ENCODE assay signal across 7 cellular contexts in the genomic region with DNA sequence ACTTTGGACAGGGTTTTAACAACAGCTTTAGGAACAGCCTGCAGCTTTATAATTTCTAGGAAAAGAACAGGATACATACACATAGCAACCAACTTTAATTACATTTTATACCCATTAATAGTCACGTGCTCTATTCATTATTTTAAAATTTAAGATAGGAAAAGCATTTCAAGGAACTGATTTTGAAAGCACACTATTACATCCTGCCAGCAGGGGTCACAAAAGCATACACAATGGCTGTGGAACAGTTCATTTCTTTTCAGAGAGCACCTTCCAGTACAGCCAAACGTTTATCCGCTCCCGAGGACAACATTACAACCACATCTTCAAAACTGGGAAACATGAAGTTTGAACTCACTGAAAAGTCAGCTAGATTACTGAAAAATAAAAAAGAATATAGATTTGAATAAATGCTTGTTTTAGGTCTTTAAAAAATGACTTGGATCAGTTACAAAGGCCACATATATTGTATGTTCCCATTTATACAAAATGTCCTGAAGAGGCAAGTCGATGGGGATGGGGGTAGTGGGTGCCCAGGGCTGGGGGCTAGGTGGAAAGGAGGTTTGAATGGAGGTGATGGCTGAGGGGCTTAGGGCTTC.
DNase-seq lines count a peak whose midpoint lies in the region; ATAC-seq and TF ChIP-seq lines count a peak whose summit lies in the region.

No MANE protein-coding gene starts in this region.

- H3K4me1 Mint-ChIP-seq in memory B cell, result no peaks in the 10 kb centered on the region

- no peak overlapping the region for H2AFZ ChIP-seq in Karpas-422 (ENCODE audit: low read length)

- H3K27me3 ChIP-seq in Karpas-422 (ENCODE audit: low read length) (no peaks in the 10 kb centered on the region), upper lobe of left lung (peaks cover 0 to 2% (median 0%) of the 10 kb centered on the region in 4 donors)

- TF ChIP-seq CTCF in upper lobe of left lung (IDR thresholded peaks at IDR 0.05), result peak; percentile 50 to 84 (median 78)

- no peak for TF ChIP-seq POLR2A in upper lobe of left lung (IDR thresholded peaks at IDR 0.05)

- H3K4me3 ChIP-seq in Karpas-422 (ENCODE audit: low read length) (no peak overlapping the region), upper lobe of left lung (no peak overlapping the region)

- no peaks in the 10 kb centered on the region for H3K9me2 ChIP-seq in Karpas-422 (replicated peaks; ENCODE audit: insufficient read depth, low read length)

- ATAC-seq in SK-N-SH treated with all-trans-retinoic acid at 6 μM for 48 hours (peak; percentile 82), memory B cell (ENCODE audit: low read depth) (peak; percentile 44), upper lobe of left lung (ENCODE audit: low FRiP score in 2 of 2) (peak in 1 of 2 donors; percentile 75)

- H3K9ac ChIP-seq in Karpas-422 (ENCODE audit: low read length), result no peak overlapping the region

- no peaks in the 10 kb centered on the region for H3K36me3 ChIP-seq in Karpas-422 (ENCODE audit: insufficient read depth, low read length)
- H3K36me3 ChIP-seq in upper lobe of left lung, result no peaks in the 10 kb centered on the region

- H3K27ac Mint-ChIP-seq in memory B cell, result no peak overlapping the region

- no peaks in the 10 kb centered on the region for H4K20me1 ChIP-seq in Karpas-422 (ENCODE audit: insufficient read depth, low read depth, low read length)

- H3K27ac ChIP-seq in Karpas-422 (ENCODE audit: low read length) (no peak overlapping the region), upper lobe of left lung (no peak overlapping the region)

- H3K36me3 Mint-ChIP-seq in memory B cell, result no peaks in the 10 kb centered on the region

- H3K4me1 ChIP-seq in Karpas-422 (ENCODE audit: low read length), result no peaks in the 10 kb centered on the region
- H3K4me1 ChIP-seq in upper lobe of left lung, result peaks cover 0 to 5% (median 0%) of the 10 kb centered on the region in 4 donors

- H3K9me3 ChIP-seq in Karpas-422 (ENCODE audit: low read length) (no peaks in the 10 kb centered on the region), upper lobe of left lung (no peaks in the 10 kb centered on the region)

- peaks cover 14% of the 10 kb centered on the region for H3K27me3 Mint-ChIP-seq in memory B cell

- no peaks in the 10 kb centered on the region for H3K9me3 Mint-ChIP-seq in memory B cell

- H3K4me2 ChIP-seq in Karpas-422 (ENCODE audit: low read depth, low read length, poor library complexity, severe bottlenecking), result no peak overlapping the region

- DNase-seq in ELR (ENCODE audit: low read depth) (peak; percentile 67), Karpas-422 (peak; percentile 74), dermis blood vessel endothelial cell (peak; percentile 77), memory B cell (ENCODE audit: low spot score in 2 of 2) (peak; percentile 21 to 22), upper lobe of left lung (no peak), OCI-M2 (lab: John Stamatoyannopoulos, UW; ENCODE audit: unreplicated experiment) (no peak)

- 10 to 11% methylated on average over 5 of the region's 5 CpGs for WGBS in upper lobe of left lung, 2 donors

- H3K79me2 ChIP-seq in Karpas-422 (ENCODE audit: low read length), result no peaks in the 10 kb centered on the region

- H3K4me3 Mint-ChIP-seq in memory B cell, result no peak overlapping the region

- TF ChIP-seq EP300 in upper lobe of left lung (IDR thresholded peaks at IDR 0.05), result no peak

TF ChIP-seq in SK-N-SH treated with all-trans-retinoic acid at 6 μM for 48 hours, 23 proteins besides CTCF, POLR2A, EP300 and RAD21:
- TF ChIP-seq, protein P1, sequence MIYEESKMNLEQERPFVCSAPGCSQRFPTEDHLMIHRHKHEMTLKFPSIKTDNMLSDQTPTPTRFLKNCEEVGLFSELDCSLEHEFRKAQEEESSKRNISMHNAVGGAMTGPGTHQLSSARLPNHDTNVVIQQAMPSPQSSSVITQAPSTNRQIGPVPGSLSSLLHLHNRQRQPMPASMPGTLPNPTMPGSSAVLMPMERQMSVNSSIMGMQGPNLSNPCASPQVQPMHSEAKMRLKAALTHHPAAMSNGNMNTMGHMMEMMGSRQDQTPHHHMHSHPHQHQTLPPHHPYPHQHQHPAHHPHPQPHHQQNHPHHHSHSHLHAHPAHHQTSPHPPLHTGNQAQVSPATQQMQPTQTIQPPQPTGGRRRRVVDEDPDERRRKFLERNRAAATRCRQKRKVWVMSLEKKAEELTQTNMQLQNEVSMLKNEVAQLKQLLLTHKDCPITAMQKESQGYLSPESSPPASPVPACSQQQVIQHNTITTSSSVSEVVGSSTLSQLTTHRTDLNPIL (CRISPR knock-in tag; IDR thresholded peaks at IDR 0.05; ENCODE audit: low read depth), result no peak
- TF ChIP-seq ESRRG (CRISPR knock-in tag; IDR thresholded peaks at IDR 0.05) (no peak), ZFP30 (CRISPR knock-in tag; IDR thresholded peaks at IDR 0.05) (no peak), ZNF8 (CRISPR knock-in tag; IDR thresholded peaks at IDR 0.05) (no peak), RARB (CRISPR knock-in tag; IDR thresholded peaks at IDR 0.05) (no peak), CSDC2 (CRISPR knock-in tag; IDR thresholded peaks at IDR 0.05) (no peak), ARNTL (CRISPR knock-in tag; IDR thresholded peaks at IDR 0.05; ENCODE audit: borderline replicate concordance, low read depth) (no peak), OSR1 (CRISPR knock-in tag; IDR thresholded peaks at IDR 0.05) (no peak), ZNF70 (CRISPR knock-in tag; IDR thresholded peaks at IDR 0.05) (no peak), GLIS3 (CRISPR knock-in tag; IDR thresholded peaks at IDR 0.05) (no peak)
- TF ChIP-seq, protein P2, sequence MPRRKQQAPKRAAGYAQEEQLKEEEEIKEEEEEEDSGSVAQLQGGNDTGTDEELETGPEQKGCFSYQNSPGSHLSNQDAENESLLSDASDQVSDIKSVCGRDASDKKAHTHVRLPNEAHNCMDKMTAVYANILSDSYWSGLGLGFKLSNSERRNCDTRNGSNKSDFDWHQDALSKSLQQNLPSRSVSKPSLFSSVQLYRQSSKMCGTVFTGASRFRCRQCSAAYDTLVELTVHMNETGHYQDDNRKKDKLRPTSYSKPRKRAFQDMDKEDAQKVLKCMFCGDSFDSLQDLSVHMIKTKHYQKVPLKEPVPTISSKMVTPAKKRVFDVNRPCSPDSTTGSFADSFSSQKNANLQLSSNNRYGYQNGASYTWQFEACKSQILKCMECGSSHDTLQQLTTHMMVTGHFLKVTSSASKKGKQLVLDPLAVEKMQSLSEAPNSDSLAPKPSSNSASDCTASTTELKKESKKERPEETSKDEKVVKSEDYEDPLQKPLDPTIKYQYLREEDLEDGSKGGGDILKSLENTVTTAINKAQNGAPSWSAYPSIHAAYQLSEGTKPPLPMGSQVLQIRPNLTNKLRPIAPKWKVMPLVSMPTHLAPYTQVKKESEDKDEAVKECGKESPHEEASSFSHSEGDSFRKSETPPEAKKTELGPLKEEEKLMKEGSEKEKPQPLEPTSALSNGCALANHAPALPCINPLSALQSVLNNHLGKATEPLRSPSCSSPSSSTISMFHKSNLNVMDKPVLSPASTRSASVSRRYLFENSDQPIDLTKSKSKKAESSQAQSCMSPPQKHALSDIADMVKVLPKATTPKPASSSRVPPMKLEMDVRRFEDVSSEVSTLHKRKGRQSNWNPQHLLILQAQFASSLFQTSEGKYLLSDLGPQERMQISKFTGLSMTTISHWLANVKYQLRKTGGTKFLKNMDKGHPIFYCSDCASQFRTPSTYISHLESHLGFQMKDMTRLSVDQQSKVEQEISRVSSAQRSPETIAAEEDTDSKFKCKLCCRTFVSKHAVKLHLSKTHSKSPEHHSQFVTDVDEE (CRISPR knock-in tag; IDR thresholded peaks at IDR 0.05), result no peak
- TF ChIP-seq, protein P3, sequence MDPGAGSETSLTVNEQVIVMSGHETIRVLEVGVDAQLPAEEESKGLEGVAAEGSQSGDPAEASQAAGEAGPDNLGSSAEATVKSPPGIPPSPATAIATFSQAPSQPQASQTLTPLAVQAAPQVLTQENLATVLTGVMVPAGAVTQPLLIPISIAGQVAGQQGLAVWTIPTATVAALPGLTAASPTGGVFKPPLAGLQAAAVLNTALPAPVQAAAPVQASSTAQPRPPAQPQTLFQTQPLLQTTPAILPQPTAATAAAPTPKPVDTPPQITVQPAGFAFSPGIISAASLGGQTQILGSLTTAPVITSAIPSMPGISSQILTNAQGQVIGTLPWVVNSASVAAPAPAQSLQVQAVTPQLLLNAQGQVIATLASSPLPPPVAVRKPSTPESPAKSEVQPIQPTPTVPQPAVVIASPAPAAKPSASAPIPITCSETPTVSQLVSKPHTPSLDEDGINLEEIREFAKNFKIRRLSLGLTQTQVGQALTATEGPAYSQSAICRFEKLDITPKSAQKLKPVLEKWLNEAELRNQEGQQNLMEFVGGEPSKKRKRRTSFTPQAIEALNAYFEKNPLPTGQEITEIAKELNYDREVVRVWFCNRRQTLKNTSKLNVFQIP (CRISPR knock-in tag; IDR thresholded peaks at IDR 0.05; ENCODE audit: borderline replicate concordance, low read depth), result no peak
- TF ChIP-seq, protein P4, sequence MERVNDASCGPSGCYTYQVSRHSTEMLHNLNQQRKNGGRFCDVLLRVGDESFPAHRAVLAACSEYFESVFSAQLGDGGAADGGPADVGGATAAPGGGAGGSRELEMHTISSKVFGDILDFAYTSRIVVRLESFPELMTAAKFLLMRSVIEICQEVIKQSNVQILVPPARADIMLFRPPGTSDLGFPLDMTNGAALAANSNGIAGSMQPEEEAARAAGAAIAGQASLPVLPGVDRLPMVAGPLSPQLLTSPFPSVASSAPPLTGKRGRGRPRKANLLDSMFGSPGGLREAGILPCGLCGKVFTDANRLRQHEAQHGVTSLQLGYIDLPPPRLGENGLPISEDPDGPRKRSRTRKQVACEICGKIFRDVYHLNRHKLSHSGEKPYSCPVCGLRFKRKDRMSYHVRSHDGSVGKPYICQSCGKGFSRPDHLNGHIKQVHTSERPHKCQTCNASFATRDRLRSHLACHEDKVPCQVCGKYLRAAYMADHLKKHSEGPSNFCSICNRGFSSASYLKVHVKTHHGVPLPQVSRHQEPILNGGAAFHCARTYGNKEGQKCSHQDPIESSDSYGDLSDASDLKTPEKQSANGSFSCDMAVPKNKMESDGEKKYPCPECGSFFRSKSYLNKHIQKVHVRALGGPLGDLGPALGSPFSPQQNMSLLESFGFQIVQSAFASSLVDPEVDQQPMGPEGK (CRISPR knock-in tag; IDR thresholded peaks at IDR 0.05; ENCODE audit: borderline replicate concordance), result no peak

Comparison
In these comparisons a context has a peak if more than half of its experiments do, and no peak if none do; other contexts are left out.
1. DNase-seq: peak in ELR (single experiment), Karpas-422 (single experiment), dermis blood vessel endothelial cell (single experiment) and memory B cell (2 of 2); none in upper lobe of left lung (0 of 2) and OCI-M2 (single experiment).